In genomic region chr4:26719954-26720552, GRCh38 we compare ENCODE assay signal across 8 cellular contexts.
DNase-seq lines count a peak whose midpoint lies in the region; ATAC-seq and TF ChIP-seq lines count a peak whose summit lies in the region.

No MANE protein-coding gene starts in this region.

- in situ Hi-C loops in GM13977 (cut with MboI; ENCODE audit: low pct_unique_long_range_greater_than_20kb, low sequenced_read_pairs, unreplicated experiment): loop anchor here (25.0 kb wide), 1 partner anchor 258 kb away; no protein-coding TSS in a partner anchor

- intact Hi-C loops in A673 (cut with micrococcal nuclease; ENCODE audit: unreplicated experiment): loop anchor here (1.0 to 10.0 kb wide), 6 partner anchors 145 to 635 kb away; partner anchors contain the start of gene STIM2

- no TSS peak for BruUV-seq in A673 (replicated peaks; lab: Mats Ljungman, UMichigan)

- H3K36me3 ChIP-seq in A673 (ENCODE audit: insufficient read depth, low read length, poor library complexity, severe bottlenecking): no peaks in the 10 kb centered on the region

- CTCF ChIA-PET in A673 (lab: Charles Lee): interaction anchor here (0.6 to 1.0 kb wide), 3 partner anchors 68 to 261 kb away, joined by 3 to 6 read pairs (median 4); partner anchors contain the start of gene STIM2
- CTCF ChIA-PET in RWPE1 (lab: Yijun Ruan, JAX): interaction anchor here (0.6 to 1.8 kb wide), 5 partner anchors 10 to 304 kb away, joined by 3 to 8 read pairs (median 4); no protein-coding TSS in a partner anchor

- POLR2A ChIA-PET in A673 (lab: Charles Lee; ENCODE audit: low non-redundant PET) (interaction anchor here (0.7 kb wide), 1 partner anchor 109 kb away, joined by 3 read pairs; no protein-coding TSS in a partner anchor), RWPE1 (lab: Yijun Ruan, JAX; ENCODE audit: low non-redundant PET) (no interaction called here)

- no peaks in the 10 kb centered on the region for H3K27me3 ChIP-seq in A673 (replicated peaks; ENCODE audit: insufficient read depth, low read depth, low read length, poor library complexity)

- ATAC-seq in GM21360 (IDR thresholded peaks at IDR 0.05; ENCODE audit: unreplicated experiment): no peak

- no peaks in the 10 kb centered on the region for H3K4me1 ChIP-seq in A673 (ENCODE audit: insufficient read depth, low read length, poor library complexity, severe bottlenecking)

- H3K27ac ChIP-seq in A673 (ENCODE audit: low read depth, low read length, poor library complexity, severe bottlenecking) (no peak overlapping the region), RWPE1 (no peak overlapping the region)

- no peak overlapping the region for H3K4me3 ChIP-seq in A673 (ENCODE audit: low read depth, low read length, poor library complexity, severe bottlenecking)

- TF ChIP-seq CTCF in A673 (conservative IDR thresholded peaks at IDR 0.05; ENCODE audit: low read depth, low read length): peak; percentile 75
- peak; percentile 47 for TF ChIP-seq CTCF in GM13977 (IDR thresholded peaks at IDR 0.05; ENCODE audit: extremely low read depth, insufficient read depth, missing control alignments)
- TF ChIP-seq CTCF in RWPE1 (conservative IDR thresholded peaks at IDR 0.05; ENCODE audit: low read depth): peak; percentile 67

- DNase-seq in A673 (ENCODE audit: low spot score) (peak; percentile 60), GM13977 (ENCODE audit: low spot score) (no peak), RWPE1 (ENCODE audit: low spot score) (peak; percentile 18), globus pallidus (ENCODE audit: low spot score) (peak; percentile 17), NCI-H1436 treated with DMSO at 0.1 percent for 48 hours (lab: John Stamatoyannopoulos, UW) (no peak), GM19240 (ENCODE audit: insufficient read length, low spot score) (no peak)
- no peak for DNase-seq in stimulated activated CD4-positive, alpha-beta T cell treated with anti-CD3 and anti-CD28 coated beads, Interleukin-4, amount 100 ng/mL, for 4 hours

- H3K9me3 ChIP-seq in A673 (ENCODE audit: low read depth, low read length, poor library complexity, severe bottlenecking): no peaks in the 10 kb centered on the region

Comparison
In these comparisons a context has a peak if more than half of its experiments do, and no peak if none do; other contexts are left out.
1. DNase-seq: peak in A673 (single experiment), RWPE1 (single experiment) and globus pallidus (single experiment); none in GM13977 (single experiment), NCI-H1436 treated with DMSO at 0.1 percent for 48 hours (single experiment), GM19240 (single experiment) and stimulated activated CD4-positive, alpha-beta T cell treated with anti-CD3 and anti-CD28 coated beads, Interleukin-4, amount 100 ng/mL, for 4 hours (0 of 2).
2. Peak in every context shown above with its lines, with median percentiles within 50 percentile points of each other: CTCF ChIP-seq.